In the genomic region with DNA sequence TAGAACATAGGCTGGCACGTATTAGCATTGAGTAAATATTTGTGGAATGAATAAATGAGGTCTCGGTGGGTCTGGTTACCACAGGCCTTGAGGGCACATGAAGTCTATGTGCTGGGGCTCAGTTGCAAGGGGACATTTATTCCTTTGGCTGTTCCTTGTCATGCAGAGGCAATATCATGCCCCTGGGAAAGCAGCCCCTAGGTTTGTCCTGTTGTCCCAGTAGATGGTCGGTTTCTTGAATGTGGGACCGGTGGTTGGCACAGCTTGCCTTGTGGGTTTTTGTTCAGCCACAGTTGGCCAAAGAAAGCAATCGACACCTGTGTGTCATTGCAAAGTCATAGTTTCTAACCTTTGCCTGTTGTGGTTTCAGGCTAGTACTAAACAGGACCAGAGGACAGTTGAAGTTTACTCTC, we compare ENCODE assay signal across 9 cellular contexts. TPM values are rescaled to one million over a fixed set of nuclear protein-coding genes. Genes with fewer than 3 reads are reported as not detected.
DNase-seq lines count a peak whose midpoint lies in the region; ATAC-seq, FAIRE-seq and TF ChIP-seq lines count a peak whose summit lies in the region.
"Had no signal": no experiment of that assay in that cellular context is flagged by ENCODE, and none has a peak within 500 bp of the region (broad histone marks: within the 10 kb centered on the region; RNA-seq: fewer than 3 reads in every experiment).

No MANE protein-coding gene starts in this region.

- TF ChIP-seq POLR2A in gastroesophageal sphincter (IDR thresholded peaks at IDR 0.05), result no peak
- no peak for TF ChIP-seq POLR2A in transverse colon (IDR thresholded peaks at IDR 0.05)

- no peaks in the 10 kb centered on the region for H3K4me1 ChIP-seq in mucosa of descending colon (ENCODE audit: low read depth)
- no peaks in the 10 kb centered on the region for H3K4me1 ChIP-seq in gastroesophageal sphincter
- no peaks in the 10 kb centered on the region for H3K4me1 ChIP-seq in transverse colon

- 94 to 95% methylated on average over 3 to 5 of the region's 5 CpGs for WGBS in gastroesophageal sphincter (ENCODE audit: low coverage in 1 of 2), 2 donors
- 89 to 90% methylated on average over 3 to 5 of the region's 5 CpGs for WGBS in transverse colon (ENCODE audit: low coverage in 1 of 2), 2 donors

- DNase-seq in GM19239 (ENCODE audit: insufficient read length, low spot score) (no peak), HL-60 (ENCODE audit: low read depth in 1 of 2, low spot score in 1 of 2) (peak in 1 of 2 experiments; percentile 47), mucosa of descending colon (no peak), RCC 7860 (ENCODE audit: low spot score) (no peak), transverse colon (no peak)
- DNase-seq: foreskin melanocyte, NCI-H1092 had no signal

- intact Hi-C loops in mucosa of descending colon (cut with DNase I, micrococcal nuclease), result no loop called here
- intact Hi-C loops in transverse colon (cut with DNase I; ENCODE audit: low total_unique reads), result no loop called here

- no peaks in the 10 kb centered on the region for H3K27me3 ChIP-seq in HL-60 (ENCODE audit: insufficient read depth, poor library complexity, severe bottlenecking)
- H3K27me3 ChIP-seq in gastroesophageal sphincter, result no peaks in the 10 kb centered on the region
- H3K27me3 ChIP-seq in transverse colon, result no peaks in the 10 kb centered on the region

- no peak for TF ChIP-seq EP300 in gastroesophageal sphincter (IDR thresholded peaks at IDR 0.05)
- TF ChIP-seq EP300 in transverse colon (IDR thresholded peaks at IDR 0.05; ENCODE audit: low read depth), result no peak

- ATAC-seq in HG02571 (IDR thresholded peaks at IDR 0.05; ENCODE audit: unreplicated experiment) (peak; percentile 87), mucosa of descending colon (peak; percentile 40), gastroesophageal sphincter (no peak)

- FAIRE-seq in GM19239 (lab: Jason Lieb, UNC), result peak; percentile 95
- FAIRE-seq in RCC 7860 (lab: Jason Lieb, UNC), result no peak

- no peak for TF ChIP-seq CTCF in HL-60 (IDR thresholded peaks at IDR 0.05; ENCODE audit: insufficient read depth, low read length)
- TF ChIP-seq CTCF in mucosa of descending colon (IDR thresholded peaks at IDR 0.05), result no peak
- TF ChIP-seq CTCF in gastroesophageal sphincter (IDR thresholded peaks at IDR 0.05), result no peak
- TF ChIP-seq CTCF in transverse colon (IDR thresholded peaks at IDR 0.05), result no peak

- H3K9me3 ChIP-seq in mucosa of descending colon (no peaks in the 10 kb centered on the region), gastroesophageal sphincter (no peaks in the 10 kb centered on the region), transverse colon (no peaks in the 10 kb centered on the region)

- H3K4me3 ChIP-seq in HL-60 (replicated peaks; ENCODE audit: insufficient read depth, low read length), result no peak overlapping the region
- H3K4me3 ChIP-seq in mucosa of descending colon, result no peak overlapping the region
- H3K4me3 ChIP-seq in gastroesophageal sphincter, result no peak overlapping the region
- H3K4me3 ChIP-seq in transverse colon, result no peak overlapping the region

- in situ Hi-C loops in transverse colon (cut with MboI; ENCODE audit: low pct_ligation_motif_present in 1 of 4, low pct_unique_long_range_greater_than_20kb in 1 of 4, low sequenced_read_pairs in 3 of 4), result no loop called here

- H3K27ac ChIP-seq in HL-60 (replicated peaks), result peak overlapping the region; percentile 51
- no peak overlapping the region for H3K27ac ChIP-seq in gastroesophageal sphincter
- H3K27ac ChIP-seq in transverse colon, result no peak overlapping the region

- H3K36me3 ChIP-seq in mucosa of descending colon (ENCODE audit: low read depth), result no peaks in the 10 kb centered on the region
- peaks cover 0 to 17% of the 10 kb centered on the region in 2 donors for H3K36me3 ChIP-seq in gastroesophageal sphincter
- H3K36me3 ChIP-seq in transverse colon, result peaks cover 0 to 24% (median 0%) of the 10 kb centered on the region in 4 donors

RNA-seq across cellular contexts. Expression of gene GPR183, which starts 24.7 kb away (rescaled TPM):
- total RNA-seq in mucosa of descending colon (10 to 100 TPM in 1 of 3 donors, 1 to 10 TPM in 2; 1.6 to 15.3 (median 5.0) TPM), gastroesophageal sphincter (10 to 100 TPM; 11.5 to 23.8 (median 18.1) TPM), transverse colon (10 to 100 TPM in 1 of 4 donors, 1 to 10 TPM in 3; 3.0 to 14.6 (median 6.5) TPM)
